Comparison of ENCODE assay signal across 1 cellular context in the genomic region with DNA sequence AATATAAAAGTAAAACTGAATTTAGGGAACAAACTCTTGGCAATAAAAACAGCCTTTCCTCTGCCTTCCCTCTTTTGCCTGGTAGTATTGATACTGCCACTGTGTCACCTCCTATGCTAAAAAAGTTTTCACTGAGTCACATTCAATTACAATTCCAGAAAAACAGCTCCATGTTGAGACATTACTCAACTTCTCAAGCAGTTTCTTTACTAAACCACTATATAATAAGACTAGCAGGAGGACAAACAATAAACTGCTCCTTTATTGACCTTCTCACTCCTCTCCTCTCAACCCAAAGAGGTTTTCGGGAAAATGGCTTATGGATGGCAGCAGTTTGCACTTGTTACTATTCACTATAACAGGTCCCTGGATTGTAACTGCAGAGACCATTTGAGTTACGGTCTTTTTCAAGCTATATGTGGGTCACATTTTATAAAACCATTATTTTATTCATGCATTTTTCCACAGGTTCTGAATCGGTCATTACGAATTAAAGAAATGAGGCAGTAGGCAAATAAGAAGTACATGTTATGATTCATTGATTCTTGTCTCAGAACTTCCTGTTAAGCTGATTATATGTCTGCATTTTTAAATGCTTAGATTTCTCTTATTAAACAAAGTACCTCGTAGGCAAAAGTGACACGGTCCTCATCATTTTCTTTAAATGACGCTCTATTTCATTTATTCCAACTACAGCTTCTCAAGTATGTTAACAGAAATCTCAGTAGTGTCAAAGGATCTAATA.
TF ChIP-seq lines count a peak whose summit lies in the region.

No MANE protein-coding gene starts in this region.

TF ChIP-seq in GM12878, 131 proteins besides CTCF, POLR2A, EP300 and RAD21:
- no peak for TF ChIP-seq BCLAF1 (IDR thresholded peaks at IDR 0.05)
- no peak for TF ChIP-seq GABPA (IDR thresholded peaks at IDR 0.05; ENCODE audit: low read depth)
- TF ChIP-seq ZBTB11 (CRISPR knock-in tag; IDR thresholded peaks at IDR 0.05), result no peak
- no peak for TF ChIP-seq STAT1 (conservative IDR thresholded peaks at IDR 0.05)
- no peak for TF ChIP-seq IKZF1 (conservative IDR thresholded peaks at IDR 0.05)
- TF ChIP-seq NKRF (conservative IDR thresholded peaks at IDR 0.05), result no peak
- no peak for TF ChIP-seq USF2 (IDR thresholded peaks at IDR 0.05; ENCODE audit: borderline replicate concordance, low read depth, low read length)
- no peak for TF ChIP-seq ZSCAN29 (IDR thresholded peaks at IDR 0.05)
- no peak for TF ChIP-seq IRF4 (IDR thresholded peaks at IDR 0.05; ENCODE audit: low read depth, low read length)
- TF ChIP-seq NFYA (IDR thresholded peaks at IDR 0.05; ENCODE audit: borderline replicate concordance, low read depth, low read length), result no peak
- TF ChIP-seq MXI1 (IDR thresholded peaks at IDR 0.05; ENCODE audit: low read depth, low read length), result no peak
- no peak for TF ChIP-seq ATF3 (IDR thresholded peaks at IDR 0.05; ENCODE audit: borderline replicate concordance, extremely low read depth, low read depth, low read length)
- TF ChIP-seq ZBED1 (IDR thresholded peaks at IDR 0.05; ENCODE audit: borderline replicate concordance), result no peak
- TF ChIP-seq HDGF (IDR thresholded peaks at IDR 0.05), result no peak
- no peak for TF ChIP-seq SPI1 (IDR thresholded peaks at IDR 0.05; ENCODE audit: borderline replicate concordance, insufficient read depth, low read depth, low read length)
TF ChIP-seq in GM12878: peak in this region for 0.
